In the genomic region with DNA sequence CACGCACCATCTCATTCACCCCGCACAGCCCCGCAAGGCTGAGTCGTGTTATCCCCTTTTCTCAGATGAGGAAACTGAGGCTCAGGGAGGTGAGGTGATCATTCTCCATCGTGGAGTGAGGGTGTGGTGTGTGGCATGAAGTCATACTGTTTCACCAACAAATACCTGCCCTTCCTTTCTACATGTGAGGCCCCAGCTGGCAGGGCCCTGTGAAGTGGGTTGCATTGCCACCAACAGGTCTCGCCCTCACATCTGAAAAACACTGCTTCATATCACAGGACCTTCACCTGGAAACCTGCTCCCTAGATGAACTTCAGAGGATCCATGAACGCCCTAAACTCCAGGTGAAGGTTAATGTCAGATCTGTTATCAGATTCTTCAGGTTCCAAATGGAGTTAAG, we compare ENCODE assay signal across 33 cellular contexts. TPM values are rescaled to one million over a fixed set of nuclear protein-coding genes. Genes with fewer than 3 reads are reported as not detected.
DNase-seq lines count a peak whose midpoint lies in the region; ATAC-seq, FAIRE-seq and TF ChIP-seq lines count a peak whose summit lies in the region.
"Had no signal": no experiment of that assay in that cellular context is flagged by ENCODE, and none has a peak within 500 bp of the region (broad histone marks: within the 10 kb centered on the region; RNA-seq: fewer than 3 reads in every experiment).

No MANE protein-coding gene starts in this region.

- no peaks in the 10 kb centered on the region for H3K36me3 Mint-ChIP-seq in CD4-positive, alpha-beta memory T cell
- no peaks in the 10 kb centered on the region for H3K36me3 Mint-ChIP-seq in activated naive CD8-positive, alpha-beta T cell treated with anti-CD3 and anti-CD28 coated beads for 36 hours
- H3K36me3 Mint-ChIP-seq in stimulated activated effector memory CD8-positive, alpha-beta T cell treated with anti-CD3 and anti-CD28 coated beads, Interleukin-12 subunit alpha, Interleukin-12 subunit beta, amount 100 ng/mL, for 72 hours = peaks cover 6% of the 10 kb centered on the region
- H3K36me3 Mint-ChIP-seq in nephron progenitor cell (ENCODE audit: low read depth) = no peaks in the 10 kb centered on the region
- H3K36me3 Mint-ChIP-seq: stimulated activated naive B cell treated with anti-CD40 and anti-IgM and Interleukin-4, amounts not matched to agents 10 μg/mL and 1 μg/mL and 100 μg/mL, for 72 hours had no signal

- H3K27ac ChIP-seq in CD4-positive, alpha-beta memory T cell (ENCODE audit: low read depth, low read length) = no peak overlapping the region
- H3K27ac ChIP-seq in kidney (ENCODE audit: low read depth in 2 of 2, low read length in 2 of 2) = no peak overlapping the region
- H3K27ac ChIP-seq: heart left ventricle, right lobe of liver, thoracic aorta, VCaP had no signal

- no peaks in the 10 kb centered on the region for H3K27me3 Mint-ChIP-seq in CD4-positive, alpha-beta memory T cell
- H3K27me3 Mint-ChIP-seq in activated naive CD8-positive, alpha-beta T cell treated with anti-CD3 and anti-CD28 coated beads for 36 hours = no peaks in the 10 kb centered on the region
- peaks cover 18% of the 10 kb centered on the region for H3K27me3 Mint-ChIP-seq in nephron progenitor cell (ENCODE audit: low read depth, poor library complexity)
- H3K27me3 Mint-ChIP-seq: stimulated activated naive B cell treated with anti-CD40 and anti-IgM and Interleukin-4, amounts not matched to agents 10 μg/mL and 1 μg/mL and 100 μg/mL, for 72 hours had no signal

- H3K9me3 ChIP-seq in CD4-positive, alpha-beta memory T cell (ENCODE audit: control insufficient read depth in 1 of 2, low read length in 2 of 2) = no peaks in the 10 kb centered on the region
- no peaks in the 10 kb centered on the region for H3K9me3 ChIP-seq in kidney (ENCODE audit: control insufficient read depth in 1 of 2, low read length in 2 of 2)
- H3K9me3 ChIP-seq: BE2C, heart left ventricle, MG63, right lobe of liver, thoracic aorta had no signal

- TF ChIP-seq CTCF in kidney (IDR thresholded peaks at IDR 0.05; ENCODE audit: borderline replicate concordance, extremely low read depth, insufficient read depth) = no peak
- no peak for TF ChIP-seq CTCF in nephron progenitor cell (IDR thresholded peaks at IDR 0.05)

- H3K9ac ChIP-seq in kidney (ENCODE audit: low read length in 2 of 2) = no peak overlapping the region

- POLR2A ChIA-PET in CD4-positive, alpha-beta memory T cell (lab: Charles Lee; ENCODE audit: partially characterized antibody) = interaction anchor here (0.9 to 4.4 kb wide), 4 partner anchors 9 to 24 kb away, joined by 3 to 22 read pairs (median 12); no protein-coding TSS in a partner anchor

- no peak for ATAC-seq in stimulated activated effector memory CD8-positive, alpha-beta T cell treated with anti-CD3 and anti-CD28 coated beads, Interleukin-12 subunit alpha, Interleukin-12 subunit beta, amount 100 ng/mL, for 72 hours
- ATAC-seq: esophagus mucosa; heart left ventricle; PC-3; right lobe of liver; stimulated activated naive B cell treated with anti-CD40 and anti-IgM and Interleukin-4, amounts not matched to agents 10 μg/mL and 1 μg/mL and 100 μg/mL, for 72 hours had no signal

- H3K4me3 ChIP-seq in CD4-positive, alpha-beta memory T cell (ENCODE audit: low read length in 2 of 2) = no peak overlapping the region
- H3K4me3 ChIP-seq in kidney (ENCODE audit: low read length in 2 of 2) = no peak overlapping the region
- H3K4me3 ChIP-seq: heart left ventricle, MG63, right lobe of liver, thoracic aorta had no signal

- H3K4me3 Mint-ChIP-seq in CD4-positive, alpha-beta memory T cell = peak overlapping the region in 3 of 8 donors; percentile 25 to 43 (median 26)
- H3K4me3 Mint-ChIP-seq in activated naive CD8-positive, alpha-beta T cell treated with anti-CD3 and anti-CD28 coated beads for 36 hours = peak overlapping the region; percentile 19
- H3K4me3 Mint-ChIP-seq in stimulated activated effector memory CD8-positive, alpha-beta T cell treated with anti-CD3 and anti-CD28 coated beads, Interleukin-12 subunit alpha, Interleukin-12 subunit beta, amount 100 ng/mL, for 72 hours = no peak overlapping the region
- H3K4me3 Mint-ChIP-seq in nephron progenitor cell = no peak overlapping the region
- H3K4me3 Mint-ChIP-seq: dendritic cell treated with granulocyte-macrophage colony-stimulating factor and Interleukin-4, amounts not matched to agents 40 ng/mL and 50 ng/mL, for 4 days; endodermal cell; stimulated activated naive B cell treated with anti-CD40 and anti-IgM and Interleukin-4, amounts not matched to agents 10 μg/mL and 1 μg/mL and 100 μg/mL, for 72 hours had no signal

- no peaks in the 10 kb centered on the region for H3K36me3 ChIP-seq in CD4-positive, alpha-beta memory T cell (ENCODE audit: insufficient read depth, low read length)
- no peaks in the 10 kb centered on the region for H3K36me3 ChIP-seq in kidney (ENCODE audit: control insufficient read depth in 1 of 2, insufficient read depth in 2 of 2, low read length in 2 of 2)
- H3K36me3 ChIP-seq: BE2C, heart left ventricle, MG63, right lobe of liver, thoracic aorta had no signal

- H3K4me1 Mint-ChIP-seq in CD4-positive, alpha-beta memory T cell = peaks cover 7 to 17% (median 11%) of the 10 kb centered on the region in 4 donors
- H3K4me1 Mint-ChIP-seq in activated naive CD8-positive, alpha-beta T cell treated with anti-CD3 and anti-CD28 coated beads for 36 hours = peaks cover 30% of the 10 kb centered on the region
- H3K4me1 Mint-ChIP-seq in stimulated activated effector memory CD8-positive, alpha-beta T cell treated with anti-CD3 and anti-CD28 coated beads, Interleukin-12 subunit alpha, Interleukin-12 subunit beta, amount 100 ng/mL, for 72 hours = no peaks in the 10 kb centered on the region
- peaks cover 57% of the 10 kb centered on the region for H3K4me1 Mint-ChIP-seq in nephron progenitor cell

- intact Hi-C loops in CD4-positive, alpha-beta memory T cell (cut with micrococcal nuclease) = no loop called here
- intact Hi-C loops in kidney (cut with DNase I) = loop anchor here (10.0 kb wide), 1 partner anchor 123 kb away; no protein-coding TSS in a partner anchor

- FAIRE-seq in kidney (lab: Jason Lieb, UNC) = no peak
- FAIRE-seq: GM18507 had no signal

- peak overlapping the region in 4 of 7 donors; percentile 23 to 85 (median 60) for H3K27ac Mint-ChIP-seq in CD4-positive, alpha-beta memory T cell
- H3K27ac Mint-ChIP-seq in activated naive CD8-positive, alpha-beta T cell treated with anti-CD3 and anti-CD28 coated beads for 36 hours = peak overlapping the region; percentile 55
- peak overlapping the region; percentile 83 for H3K27ac Mint-ChIP-seq in stimulated activated effector memory CD8-positive, alpha-beta T cell treated with anti-CD3 and anti-CD28 coated beads, Interleukin-12 subunit alpha, Interleukin-12 subunit beta, amount 100 ng/mL, for 72 hours
- H3K27ac Mint-ChIP-seq in nephron progenitor cell = no peak overlapping the region
- H3K27ac Mint-ChIP-seq: dendritic cell treated with granulocyte-macrophage colony-stimulating factor and Interleukin-4, amounts not matched to agents 40 ng/mL and 50 ng/mL, for 4 days; endodermal cell; progenitor cell of endocrine pancreas had no signal

- peak; percentile 54 for DNase-seq in activated effector memory CD4-positive, alpha-beta T cell treated with anti-CD3 and anti-CD28 coated beads, Interleukin-2, amount 50 U/mL, for 16 hours
- no peak for DNase-seq in activated effector memory CD4-positive, alpha-beta T cell treated with Interleukin-2 at 50 U/mL for 16 hours
- DNase-seq in CD4-positive, alpha-beta memory T cell = no peak
- no peak for DNase-seq in activated naive CD8-positive, alpha-beta T cell treated with anti-CD3 and anti-CD28 coated beads for 36 hours
- DNase-seq in stimulated activated effector memory CD8-positive, alpha-beta T cell treated with anti-CD3 and anti-CD28 coated beads, Interleukin-12 subunit alpha, Interleukin-12 subunit beta, amount 100 ng/mL, for 72 hours (ENCODE audit: low spot score in 2 of 2) = no peak
- DNase-seq in kidney (no peak), hepatic stellate cell (ENCODE audit: low spot score) (no peak), nephron progenitor cell (no peak)
- DNase-seq: ACHN; BE2C; central memory CD4-positive, alpha-beta T cell; endodermal cell; foreskin fibroblast; heart left ventricle; KG1; MG63; NCI-H1105 treated with DMSO at 0.1 percent for 48 hours; NCI-H1930; NCI-H526; NK-92 treated with Interleukin-12 subunit alpha and Interleukin-12 subunit beta, amount 100 ng/mL, for 24 hours; PC-3; stimulated activated CD4-positive, alpha-beta T cell treated with anti-CD3 and anti-CD28 coated beads, Interleukin-12 subunit alpha, Interleukin-12 subunit beta, amount 100 ng/mL, for 4 hours; stimulated activated CD4-positive, alpha-beta T cell treated with anti-CD3 and anti-CD28 coated beads, Interleukin-4, amount 100 ng/mL, for 4 hours; stimulated activated naive B cell treated with anti-CD40 and anti-IgM and Interleukin-4, amounts not matched to agents 10 μg/mL and 1 μg/mL and 100 μg/mL, for 72 hours; T-helper 9 cell had no signal

- no peaks in the 10 kb centered on the region for H3K27me3 ChIP-seq in CD4-positive, alpha-beta memory T cell (ENCODE audit: insufficient read depth, low read length)
- H3K27me3 ChIP-seq: BE2C, MG63, right lobe of liver had no signal

- no peaks in the 10 kb centered on the region for H3K9me3 Mint-ChIP-seq in CD4-positive, alpha-beta memory T cell
- H3K9me3 Mint-ChIP-seq in activated naive CD8-positive, alpha-beta T cell treated with anti-CD3 and anti-CD28 coated beads for 36 hours = no peaks in the 10 kb centered on the region
- no peaks in the 10 kb centered on the region for H3K9me3 Mint-ChIP-seq in stimulated activated effector memory CD8-positive, alpha-beta T cell treated with anti-CD3 and anti-CD28 coated beads, Interleukin-12 subunit alpha, Interleukin-12 subunit beta, amount 100 ng/mL, for 72 hours
- H3K9me3 Mint-ChIP-seq in nephron progenitor cell = no peaks in the 10 kb centered on the region
- H3K9me3 Mint-ChIP-seq: dendritic cell treated with granulocyte-macrophage colony-stimulating factor and Interleukin-4, amounts not matched to agents 40 ng/mL and 50 ng/mL, for 4 days; endodermal cell; stimulated activated naive B cell treated with anti-CD40 and anti-IgM and Interleukin-4, amounts not matched to agents 10 μg/mL and 1 μg/mL and 100 μg/mL, for 72 hours had no signal

- CTCF ChIA-PET in CD4-positive, alpha-beta memory T cell (lab: Charles Lee; ENCODE audit: partially characterized antibody) = interaction anchor here (1.7 kb wide), 1 partner anchor 52 kb away, joined by 9 read pairs; no protein-coding TSS in a partner anchor

- peaks cover 14% of the 10 kb centered on the region for H3K4me1 ChIP-seq in CD4-positive, alpha-beta memory T cell (ENCODE audit: insufficient read depth, low read length)
- no peaks in the 10 kb centered on the region for H3K4me1 ChIP-seq in kidney (ENCODE audit: control insufficient read depth in 1 of 2, insufficient read depth in 1 of 2, low read depth in 1 of 2, low read length in 2 of 2)
- H3K4me1 ChIP-seq: BE2C, right lobe of liver had no signal

RNA-seq across cellular contexts. Expression of a gene that starts 4.3 kb away (rescaled TPM):
- 1 to 10 TPM; 8.2 to 9.3 TPM for total RNA-seq in CD4-positive, alpha-beta memory T cell
- 1 to 10 TPM in 1 of 2 donors, under 1 TPM in 1; 0.50 to 1.4 TPM for polyA plus RNA-seq in CD4-positive, alpha-beta memory T cell
- 1 to 10 TPM; 7.1 to 7.4 TPM for total RNA-seq in activated naive CD8-positive, alpha-beta T cell treated with anti-CD3 and anti-CD28 coated beads for 36 hours
- total RNA-seq in kidney = 0.13 TPM
- polyA plus RNA-seq in kidney (ENCODE audit: insufficient read depth, low read depth, low replicate concordance) = 0.56 TPM
- total RNA-seq: esophagus mucosa, lung microvascular endothelial cell, right lobe of liver, thoracic aorta had no signal
- polyA plus RNA-seq: heart left ventricle had no signal

RNA-seq across cellular contexts. Expression of a gene that starts 19.9 kb away (rescaled TPM):
- 10 to 100 TPM; 23.1 to 24.8 TPM for total RNA-seq in CD4-positive, alpha-beta memory T cell
- under 1 TPM; 0.49 to 0.89 TPM for polyA plus RNA-seq in CD4-positive, alpha-beta memory T cell
- total RNA-seq in activated naive CD8-positive, alpha-beta T cell treated with anti-CD3 and anti-CD28 coated beads for 36 hours = 1 to 10 TPM; 2.7 to 3.2 TPM
- 8.0 TPM for total RNA-seq in kidney
- 3.2 TPM for polyA plus RNA-seq in kidney (ENCODE audit: insufficient read depth, low read depth, low replicate concordance)

RNA-seq across cellular contexts. Expression of a gene that starts 36.1 kb away (rescaled TPM):
- total RNA-seq in CD4-positive, alpha-beta memory T cell = 100 to 1,000 TPM; 304 to 318 TPM
- polyA plus RNA-seq in CD4-positive, alpha-beta memory T cell = 100 to 1,000 TPM; 724 to 917 TPM
- 100 to 1,000 TPM; 518 to 528 TPM for total RNA-seq in activated naive CD8-positive, alpha-beta T cell treated with anti-CD3 and anti-CD28 coated beads for 36 hours
- 38.6 TPM for total RNA-seq in kidney
- 4.5 TPM for polyA plus RNA-seq in kidney (ENCODE audit: insufficient read depth, low read depth, low replicate concordance)

RNA-seq across cellular contexts. Expression of a gene that starts 58.3 kb away (rescaled TPM):
- total RNA-seq in CD4-positive, alpha-beta memory T cell = 10 to 100 TPM; 55.4 to 63.8 TPM
- 100 to 1,000 TPM in 1 of 2 donors, 10 to 100 TPM in 1; 37.6 to 107 TPM for polyA plus RNA-seq in CD4-positive, alpha-beta memory T cell
- 100 to 1,000 TPM; 148 to 149 TPM for total RNA-seq in activated naive CD8-positive, alpha-beta T cell treated with anti-CD3 and anti-CD28 coated beads for 36 hours
- 7.6 TPM for total RNA-seq in kidney
- polyA plus RNA-seq in kidney (ENCODE audit: insufficient read depth, low read depth, low replicate concordance) = 0.32 TPM
- total RNA-seq: lung microvascular endothelial cell, PC-3, progenitor cell of endocrine pancreas had no signal
